29 cellular contexts compared by ENCODE assay signal in genomic region chr7:74488518-74488917, GRCh38. TPM values are rescaled to one million over a fixed set of nuclear protein-coding genes. Genes with fewer than 3 reads are reported as not detected.
"Had no signal": no experiment of that assay in that cellular context is flagged by ENCODE, and none has a peak within 500 bp of the region (broad histone marks: within the 10 kb centered on the region; RNA-seq: fewer than 3 reads in every experiment).

No MANE protein-coding gene starts in this region.

- H3K4me3 ChIP-seq: ascending aorta, breast epithelium, SJSA1 had no signal

- FAIRE-seq: TTC549 had no signal

- H3K4me3 Mint-ChIP-seq: activated CD4-positive, alpha-beta T cell treated with anti-CD3 and anti-CD28 coated beads for 36 hours; activated CD4-positive, alpha-beta T cell treated with anti-CD3 and anti-CD28 coated beads, Interleukin-2, amount 10 ng/mL, durations not matched to agents 7 days and 5 days; activated CD8-positive, alpha-beta T cell treated with anti-CD3 and anti-CD28 coated beads, Interleukin-2, amount 10 ng/mL, durations not matched to agents 7 days and 5 days; activated naive CD4-positive, alpha-beta T cell treated with anti-CD3 and anti-CD28 coated beads, Interleukin-2, amount 50 U/mL, for 24 hours; activated naive CD8-positive, alpha-beta T cell treated with anti-CD3 and anti-CD28 coated beads, Interleukin-2, amount 10 ng/mL, durations not matched to agents 7 days and 5 days; activated T-cell treated with anti-CD3 and anti-CD28 coated beads, Interleukin-2, amount 50 U/mL, for 24 hours; T-helper 1 cell treated with Interleukin-12 subunit alpha and Interleukin-12 subunit beta and Interleukin-4 antibody, amounts not matched to agents 30 μg/mL and 1 μg/mL, for 36 hours; T-helper 2 cell treated with Interferon-gamma antibody and Interleukin-4, amounts not matched to agents 5 μg/mL and 100 μg/mL, for 36 hours had no signal

- H3K36me3 ChIP-seq: ascending aorta, breast epithelium had no signal

- H3K9ac ChIP-seq: SK-N-SH had no signal

- H3K9me3 Mint-ChIP-seq: activated CD4-positive, alpha-beta T cell treated with anti-CD3 and anti-CD28 coated beads, Interleukin-2, amount 10 ng/mL, durations not matched to agents 7 days and 5 days; activated naive CD4-positive, alpha-beta T cell treated with anti-CD3 and anti-CD28 coated beads, Interleukin-2, amount 50 U/mL, for 24 hours; activated T-helper 2 cell treated with anti-CD3 and anti-CD28 coated beads, Interferon-gamma antibody, Interleukin-2, Interleukin-4, amounts not matched to agents 10 μg/mL and 5 μg/mL and 100 μg/mL, durations not matched to agents 14 hours and 24 hours and 36 hours; T-helper 2 cell treated with Interferon-gamma antibody and Interleukin-4, amounts not matched to agents 5 μg/mL and 100 μg/mL, for 36 hours had no signal

- H3K27ac ChIP-seq: ascending aorta, breast epithelium, SJSA1 had no signal

- H3K4me2 ChIP-seq: SK-N-SH had no signal

- H3K36me3 Mint-ChIP-seq: activated naive CD4-positive, alpha-beta T cell treated with anti-CD3 and anti-CD28 coated beads, Interleukin-2, amount 50 U/mL, for 24 hours; activated naive CD8-positive, alpha-beta T cell treated with anti-CD3 and anti-CD28 coated beads, Interleukin-2, amount 10 ng/mL, durations not matched to agents 7 days and 5 days had no signal

- H3K4me1 ChIP-seq: breast epithelium had no signal

- ATAC-seq: activated CD4-positive, alpha-beta T cell treated with anti-CD3 and anti-CD28 coated beads for 36 hours; activated CD4-positive, CD25-positive, alpha-beta regulatory T cell treated with anti-CD3 and anti-CD28 coated beads, Interleukin-2, amount 50 U/mL, for 24 hours; activated CD8-positive, alpha-beta T cell treated with anti-CD3 and anti-CD28 coated beads, Interleukin-2, amount 10 ng/mL, durations not matched to agents 7 days and 5 days; Panc1 had no signal

- H3K9me3 ChIP-seq: ascending aorta, breast epithelium, SJSA1, SK-N-SH had no signal

- H3K27me3 ChIP-seq: ascending aorta, breast epithelium, SJSA1 had no signal

- H3K27me3 Mint-ChIP-seq: activated CD4-positive, alpha-beta T cell treated with anti-CD3 and anti-CD28 coated beads for 36 hours; activated CD4-positive, alpha-beta T cell treated with anti-CD3 and anti-CD28 coated beads, Interleukin-2, amount 10 ng/mL, durations not matched to agents 7 days and 5 days; activated naive CD4-positive, alpha-beta T cell treated with anti-CD3 and anti-CD28 coated beads, Interleukin-2, amount 50 U/mL, for 24 hours; activated T-cell treated with anti-CD3 and anti-CD28 coated beads, Interleukin-2, amount 50 U/mL, for 24 hours had no signal

- DNase-seq: activated CD4-positive, alpha-beta T cell treated with anti-CD3 and anti-CD28 coated beads for 36 hours; activated CD4-positive, alpha-beta T cell treated with anti-CD3 and anti-CD28 coated beads, Interleukin-2, amount 10 ng/mL, durations not matched to agents 7 days and 5 days; activated CD4-positive, alpha-beta T cell treated with anti-CD3 and anti-CD28 coated beads, Interleukin-2, amount 50 U/mL, for 48 hours; activated CD8-positive, alpha-beta T cell treated with anti-CD3 and anti-CD28 coated beads, Interleukin-2, amount 10 ng/mL, durations not matched to agents 7 days and 5 days; activated gamma-delta T cell; activated naive CD4-positive, alpha-beta T cell treated with Interleukin-2 at 50 U/mL for 16 hours; activated naive CD8-positive, alpha-beta T cell treated with anti-CD3 and anti-CD28 coated beads, Interleukin-2, amount 10 ng/mL, durations not matched to agents 7 days and 5 days; activated T-cell treated with anti-CD3 and anti-CD28 coated beads, Interleukin-2, amount 50 U/mL, for 24 hours; amygdala; NCI-H1105; NCI-H1436; NCI-H1694; NCI-H1930; NCI-H2081 treated with DMSO at 0.1 percent for 48 hours; NCI-H226; NCI-H446 treated with DMSO at 0.1 percent for 48 hours; NCI-H524; SHP77 treated with DMSO at 0.1 percent for 48 hours; SK-N-SH had no signal

- H3K4me1 Mint-ChIP-seq: activated CD4-positive, alpha-beta T cell treated with anti-CD3 and anti-CD28 coated beads for 36 hours; activated CD4-positive, alpha-beta T cell treated with anti-CD3 and anti-CD28 coated beads, Interleukin-2, amount 10 ng/mL, durations not matched to agents 7 days and 5 days; activated naive CD4-positive, alpha-beta T cell treated with anti-CD3 and anti-CD28 coated beads, Interleukin-2, amount 50 U/mL, for 24 hours; activated naive CD8-positive, alpha-beta T cell treated with anti-CD3 and anti-CD28 coated beads, Interleukin-2, amount 10 ng/mL, durations not matched to agents 7 days and 5 days had no signal

- H3K27ac Mint-ChIP-seq: activated CD4-positive, alpha-beta T cell treated with anti-CD3 and anti-CD28 coated beads for 36 hours; activated CD4-positive, alpha-beta T cell treated with anti-CD3 and anti-CD28 coated beads, Interleukin-2, amount 10 ng/mL, durations not matched to agents 7 days and 5 days; activated CD8-positive, alpha-beta T cell treated with anti-CD3 and anti-CD28 coated beads, Interleukin-2, amount 10 ng/mL, durations not matched to agents 7 days and 5 days; activated naive CD4-positive, alpha-beta T cell treated with anti-CD3 and anti-CD28 coated beads, Interleukin-2, amount 50 U/mL, for 24 hours; activated naive CD8-positive, alpha-beta T cell treated with anti-CD3 and anti-CD28 coated beads, Interleukin-2, amount 10 ng/mL, durations not matched to agents 7 days and 5 days; activated T-cell treated with anti-CD3 and anti-CD28 coated beads, Interleukin-2, amount 50 U/mL, for 24 hours; activated T-helper 2 cell treated with anti-CD3 and anti-CD28 coated beads, Interferon-gamma antibody, Interleukin-2, Interleukin-4, amounts not matched to agents 10 μg/mL and 5 μg/mL and 100 μg/mL, durations not matched to agents 14 hours and 24 hours and 36 hours; T-helper 1 cell treated with Interleukin-12 subunit alpha and Interleukin-12 subunit beta and Interleukin-4 antibody, amounts not matched to agents 30 μg/mL and 1 μg/mL, for 36 hours; T-helper 2 cell treated with Interferon-gamma antibody and Interleukin-4, amounts not matched to agents 5 μg/mL and 100 μg/mL, for 36 hours had no signal

RNA-seq across cellular contexts. Expression of gene GTF2IRD1, which starts 34.8 kb away (rescaled TPM):
- total RNA-seq: activated CD8-positive, alpha-beta T cell treated with anti-CD3 and anti-CD28 coated beads, Interleukin-2, amount 10 ng/mL, durations not matched to agents 7 days and 5 days had no signal
